In genomic region chr6:36120539-36120938, GRCh38 we compare ENCODE assay signal across 8 cellular contexts. TPM values are rescaled to one million over a fixed set of nuclear protein-coding genes. Genes with fewer than 3 reads are reported as not detected.
DNase-seq lines count a peak whose midpoint lies in the region; ATAC-seq and TF ChIP-seq lines count a peak whose summit lies in the region.

No MANE protein-coding gene starts in this region.

- no TSS peak for BruUV-seq in PC-3 (replicated peaks; lab: Mats Ljungman, UMichigan)

- H3K9me2 ChIP-seq in PC-3 (replicated peaks; ENCODE audit: low read length) = no peaks in the 10 kb centered on the region

- H3K4me3 ChIP-seq in PC-3 (ENCODE audit: low read length) (peak overlapping the region; percentile 39), rectal smooth muscle tissue (ENCODE audit: low read length) (peak overlapping the region; percentile 29)

- POLR2A ChIA-PET in PC-3 (lab: Charles Lee; ENCODE audit: unreplicated experiment) = no interaction called here

- H3K9ac ChIP-seq in PC-3 (ENCODE audit: low read length) (peak overlapping the region; percentile 6; the same call in 1 of the 2 replicates), rectal smooth muscle tissue (ENCODE audit: low read length) (no peak overlapping the region)

- ATAC-seq in GM18498 (IDR thresholded peaks at IDR 0.05; ENCODE audit: unreplicated experiment) = peak; percentile 36
- ATAC-seq in PC-3 = peak; percentile 12; the same call in 1 of the 2 replicates
- ATAC-seq in HG03196 (IDR thresholded peaks at IDR 0.05; ENCODE audit: unreplicated experiment) = no peak
- ATAC-seq in GM21528 (IDR thresholded peaks at IDR 0.05; ENCODE audit: low FRiP score, unreplicated experiment) = no peak
- no peak for ATAC-seq in HG02970 (IDR thresholded peaks at IDR 0.05; ENCODE audit: low FRiP score, unreplicated experiment)

- intact Hi-C loops in PC-3 (cut with micrococcal nuclease) = no loop called here

- no peaks in the 10 kb centered on the region for H3K9me3 ChIP-seq in PC-3 (ENCODE audit: low read length)

- peak overlapping the region; percentile 80 for H3K4me2 ChIP-seq in PC-3 (ENCODE audit: low read length)

- H3K27me3 ChIP-seq in PC-3 (ENCODE audit: low read length) (no peaks in the 10 kb centered on the region), rectal smooth muscle tissue (ENCODE audit: control insufficient read depth, insufficient read depth, low read length) (no peaks in the 10 kb centered on the region)

- peak overlapping the region; percentile 57 for H3K27ac ChIP-seq in PC-3 (ENCODE audit: low read length)
- no peak overlapping the region for H3K27ac ChIP-seq in rectal smooth muscle tissue (ENCODE audit: low read depth, low read length)

- no peak for TF ChIP-seq CTCF in PC-3 (conservative IDR thresholded peaks at IDR 0.05; ENCODE audit: low read depth, low read length)

- CTCF ChIA-PET in PC-3 (lab: Charles Lee) = no interaction called here

- H4K20me1 ChIP-seq in PC-3 (ENCODE audit: low read length) = no peaks in the 10 kb centered on the region

- no peaks in the 10 kb centered on the region for H3K36me3 ChIP-seq in PC-3 (ENCODE audit: low read depth, low read length)
- no peaks in the 10 kb centered on the region for H3K36me3 ChIP-seq in rectal smooth muscle tissue (ENCODE audit: control insufficient read depth, insufficient read depth, low read length)

- DNase-seq in PC-3 (no peak), GM19240 (ENCODE audit: insufficient read length, low spot score) (no peak)
- peak; percentile 64 for DNase-seq in activated gamma-delta T cell treated with anti-CD3 and anti-CD28 coated beads, Interleukin-2, amount 50 U/mL, for 16 hours (ENCODE audit: low read depth)

- H3K4me1 ChIP-seq in PC-3 (ENCODE audit: insufficient read depth, low read length) (peaks cover 23% of the 10 kb centered on the region), rectal smooth muscle tissue (ENCODE audit: control insufficient read depth, insufficient read depth, low read length) (no peaks in the 10 kb centered on the region)

- H2AFZ ChIP-seq in PC-3 (ENCODE audit: low read length) = peak overlapping the region; percentile 48

- H3K79me2 ChIP-seq in PC-3 (ENCODE audit: low read length) = no peaks in the 10 kb centered on the region

- peaks cover 5% of the 10 kb centered on the region for H3F3A ChIP-seq in PC-3 (ENCODE audit: low read length, unreplicated experiment)

RNA-seq across cellular contexts. Expression of gene MAPK13, which starts 9.8 kb away (rescaled TPM):
- total RNA-seq in PC-3 (2014; rRNA removed) = 36.9 and 41.4 TPM in 2 replicates

Comparison
In these comparisons a context has a peak if more than half of its experiments do, and no peak if none do; other contexts are left out.
1. ATAC-seq: peak in GM18498 (single experiment) and PC-3 (single experiment); none in HG03196 (single experiment), GM21528 (single experiment) and HG02970 (single experiment).